Comparison of ENCODE assay signal across 11 cellular contexts in the genomic region with DNA sequence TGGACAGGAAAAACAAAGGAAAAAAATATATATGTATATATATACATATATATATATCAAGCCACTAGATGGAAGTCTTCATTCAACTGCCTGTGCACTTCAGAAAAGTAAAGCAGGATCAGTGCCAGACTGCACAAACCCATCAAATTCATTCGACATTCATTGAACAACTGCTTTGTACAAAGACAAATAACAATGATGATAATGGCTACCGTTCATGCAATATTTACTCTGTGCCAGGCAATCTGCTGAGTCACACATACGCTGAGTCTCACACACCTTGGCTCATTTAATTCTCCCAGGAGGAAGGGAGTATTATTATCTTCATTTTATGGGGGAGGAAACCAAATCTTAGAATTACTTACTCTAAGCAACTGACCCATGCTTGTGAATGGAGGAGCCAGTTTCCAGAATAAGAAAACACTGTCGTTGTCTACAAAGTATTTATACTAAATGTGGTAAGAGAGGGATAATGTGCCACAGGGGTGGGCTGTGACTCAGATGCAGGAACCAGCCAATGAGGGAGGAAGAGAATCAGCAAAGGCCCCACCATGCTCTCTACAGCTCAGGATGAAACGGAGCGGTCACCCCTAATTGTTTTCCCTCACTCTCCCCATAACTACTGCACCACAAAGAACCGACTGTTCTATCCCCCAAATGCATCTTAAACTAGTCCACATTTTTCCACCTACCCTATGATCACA. TPM values are rescaled to one million over a fixed set of nuclear protein-coding genes. Genes with fewer than 3 reads are reported as not detected.
DNase-seq lines count a peak whose midpoint lies in the region; ATAC-seq and TF ChIP-seq lines count a peak whose summit lies in the region.
"Had no signal": no experiment of that assay in that cellular context is flagged by ENCODE, and none has a peak within 500 bp of the region (broad histone marks: within the 10 kb centered on the region; RNA-seq: fewer than 3 reads in every experiment).

No MANE protein-coding gene starts in this region.

- H3K27ac ChIP-seq in PC-3 (ENCODE audit: low read length) (peak overlapping the region; percentile 66), hepatocyte (no peak overlapping the region), gastrocnemius medialis (no peak overlapping the region)

- no peak for TF ChIP-seq POLR2A in gastrocnemius medialis (IDR thresholded peaks at IDR 0.05)

- H2AFZ ChIP-seq in PC-3 (ENCODE audit: low read length) (no peak overlapping the region; the same call in 1 of the 2 replicates), hepatocyte (no peak overlapping the region)

- H3K9ac ChIP-seq in PC-3 (ENCODE audit: low read length) = no peak overlapping the region

- POLR2A ChIA-PET in PC-3 (lab: Charles Lee; ENCODE audit: unreplicated experiment) = no interaction called here

- H4K20me1 ChIP-seq in PC-3 (ENCODE audit: low read length) (no peaks in the 10 kb centered on the region), hepatocyte (ENCODE audit: insufficient read depth, poor library complexity, severe bottlenecking) (no peaks in the 10 kb centered on the region)

- DNase-seq in COR-L47 (lab: John Stamatoyannopoulos, UW) = peak; percentile 57
- peak; percentile 46 for DNase-seq in HS-5 (ENCODE audit: low read depth)
- DNase-seq in PC-3 = peak; percentile 91
- DNase-seq in hepatocyte (ENCODE audit: low spot score) = peak; percentile 30
- DNase-seq in activated CD4-positive, CD25-positive, alpha-beta regulatory T cell (lab: John Stamatoyannopoulos, UW) = no peak
- no peak for DNase-seq in SKM-1 treated with dmso at 0.1 percent for 144 hours (lab: John Stamatoyannopoulos, UW; ENCODE audit: unreplicated experiment)
- no peak for DNase-seq in GM03348 (ENCODE audit: low spot score)
- no peak for DNase-seq in gastrocnemius medialis
- DNase-seq: activated T-cell treated with anti-CD3 and anti-CD28 coated beads, Interleukin-2, amount 50 U/mL, for 48 hours had no signal

- peak overlapping the region; percentile 8; the same call in 1 of the 2 replicates for H3K4me2 ChIP-seq in PC-3 (ENCODE audit: low read length)
- H3K4me2 ChIP-seq in hepatocyte = no peak overlapping the region

- TF ChIP-seq CTCF in PC-3 (conservative IDR thresholded peaks at IDR 0.05; ENCODE audit: low read depth, low read length) (peak; percentile 26; the same call in 1 of the 2 replicates), hepatocyte (IDR thresholded peaks at IDR 0.05; ENCODE audit: poor library complexity) (peak; percentile 41), gastrocnemius medialis (IDR thresholded peaks at IDR 0.05 in 4 of 5, conservative IDR thresholded peaks at IDR 0.05 in 1 of 5) (no peak)

- H3K9me3 ChIP-seq in PC-3 (ENCODE audit: low read length) (no peaks in the 10 kb centered on the region), hepatocyte (ENCODE audit: low read depth) (no peaks in the 10 kb centered on the region), gastrocnemius medialis (no peaks in the 10 kb centered on the region)

- H3K27me3 ChIP-seq in PC-3 (ENCODE audit: low read length) = no peaks in the 10 kb centered on the region
- H3K27me3 ChIP-seq in hepatocyte = no peaks in the 10 kb centered on the region
- no peaks in the 10 kb centered on the region for H3K27me3 ChIP-seq in gastrocnemius medialis

- no peaks in the 10 kb centered on the region for H3K9me2 ChIP-seq in PC-3 (replicated peaks; ENCODE audit: low read length)
- H3K9me2 ChIP-seq in hepatocyte (replicated peaks; ENCODE audit: insufficient read depth) = no peaks in the 10 kb centered on the region

- ATAC-seq in PC-3 (peak; percentile 90), gastrocnemius medialis (no peak)

- BruUV-seq in PC-3 (replicated peaks; lab: Mats Ljungman, UMichigan) = no TSS peak

- no peak overlapping the region for H3K4me3 ChIP-seq in PC-3 (ENCODE audit: low read length)
- no peak overlapping the region for H3K4me3 ChIP-seq in hepatocyte
- H3K4me3 ChIP-seq in gastrocnemius medialis = no peak overlapping the region

- H3F3A ChIP-seq in PC-3 (ENCODE audit: low read length, unreplicated experiment) = no peaks in the 10 kb centered on the region

- in situ Hi-C loops in gastrocnemius medialis (cut with MboI; ENCODE audit: low sequenced_read_pairs in 4 of 4) = no loop called here

- H3K4me1 ChIP-seq in PC-3 (ENCODE audit: insufficient read depth, low read length) (peaks cover 15% of the 10 kb centered on the region), hepatocyte (ENCODE audit: insufficient read depth) (no peaks in the 10 kb centered on the region), gastrocnemius medialis (peaks cover 9 to 15% of the 10 kb centered on the region in 2 donors)

- H3K36me3 ChIP-seq in PC-3 (ENCODE audit: low read depth, low read length) = no peaks in the 10 kb centered on the region
- no peaks in the 10 kb centered on the region for H3K36me3 ChIP-seq in hepatocyte (replicated peaks; ENCODE audit: insufficient read depth, low read depth)
- H3K36me3 ChIP-seq in gastrocnemius medialis = no peaks in the 10 kb centered on the region

- intact Hi-C loops in PC-3 (cut with micrococcal nuclease) = loop anchor here (1.0 to 5.0 kb wide), 5 partner anchors 9 to 483 kb away; no protein-coding TSS in a partner anchor
- intact Hi-C loops in gastrocnemius medialis (cut with DNase I; ENCODE audit: low total_unique reads) = no loop called here

- CTCF ChIA-PET in PC-3 (lab: Charles Lee) = no interaction called here

- H3K79me2 ChIP-seq in PC-3 (ENCODE audit: low read length) (no peaks in the 10 kb centered on the region), hepatocyte (no peaks in the 10 kb centered on the region)

- 58% methylated on average over 7 of the region's 7 CpGs for WGBS in hepatocyte (ENCODE audit: low lambda C conversion rate, missing lambda C conversion rate)

RNA-seq across cellular contexts. Expression of gene BFSP2, which starts 44.4 kb away (rescaled TPM):
- total RNA-seq in PC-3 (2014; rRNA removed) (not detected in 2 replicates), hepatocyte (not detected in 2 replicates), gastrocnemius medialis (not detected)
- polyA plus RNA-seq in hepatocyte = not detected in 2 replicates
- total RNA-seq: fibroblast of villous mesenchyme had no signal
- polyA plus RNA-seq: neural cell had no signal

Comparison
In these comparisons a context has a peak if more than half of its experiments do, and no peak if none do; other contexts are left out.
1. DNase-seq: peak in COR-L47 (single experiment), HS-5 (single experiment), PC-3 (single experiment) and hepatocyte (single experiment); none in activated CD4-positive, CD25-positive, alpha-beta regulatory T cell (0 of 4), SKM-1 treated with dmso at 0.1 percent for 144 hours (single experiment), GM03348 (single experiment) and gastrocnemius medialis (0 of 2).
2. CTCF ChIP-seq: peak in PC-3 (single experiment) and hepatocyte (single experiment); none in gastrocnemius medialis (0 of 5).